Comparison of ENCODE assay signal across 27 cellular contexts in genomic region chr22:40547729-40548143, GRCh38.
A peak's percentile ranks its signal among the peaks of the same experiment; 100 is the strongest.
DNase-seq lines count a peak whose midpoint lies in the region; ATAC-seq and TF ChIP-seq lines count a peak whose summit lies in the region.
"Had no signal": no experiment of that assay in that cellular context is flagged by ENCODE, and none has a peak within 500 bp of the region (broad histone marks: within the 10 kb centered on the region; RNA-seq: fewer than 3 reads in every experiment).

No MANE protein-coding gene starts in this region.

- ATAC-seq in GM18520 (IDR thresholded peaks at IDR 0.05; ENCODE audit: unreplicated experiment), result no peak
- ATAC-seq: body of pancreas; gastrocnemius medialis; mucosa of descending colon; pancreas; stimulated activated naive B cell treated with anti-CD40 and anti-IgM and Interleukin-4, amounts not matched to agents 10 μg/mL and 1 μg/mL and 100 μg/mL, for 72 hours had no signal

- DNase-seq in ELR (ENCODE audit: low read depth), result peak; percentile 36
- DNase-seq in HFFc6, result no peak
- DNase-seq in chondrocyte (ENCODE audit: low spot score), result no peak
- no peak for DNase-seq in mesothelial cell of epicardium (ENCODE audit: low spot score in 2 of 2, unreplicated experiment in 2 of 2)
- no peak for DNase-seq in NCI-H524 treated with DMSO at 0.1 percent for 48 hours (lab: John Stamatoyannopoulos, UW)
- no peak for DNase-seq in SIG-M5 treated with dmso at 0.1 percent for 504 hours (lab: John Stamatoyannopoulos, UW; ENCODE audit: unreplicated experiment)
- DNase-seq: activated CD4-positive, alpha-beta T cell treated with anti-CD3 and anti-CD28 coated beads, Interleukin-2, amount 50 U/mL, for 4 hours; activated naive CD8-positive, alpha-beta T cell treated with anti-CD3 and anti-CD28 coated beads, Interleukin-2, amount 10 ng/mL, durations not matched to agents 7 days and 5 days; body of pancreas; CD4-positive, alpha-beta T cell; effector CD8-positive, alpha-beta T cell; gastrocnemius medialis; immature natural killer cell; mucosa of descending colon; NCI-H146; NCI-H510A; nephron progenitor cell; NK-92 treated with Interleukin-12 subunit alpha and Interleukin-12 subunit beta, amount 100 ng/mL, for 24 hours; pancreas; spleen; stimulated activated CD4-positive, alpha-beta T cell treated with anti-CD3 and anti-CD28 coated beads, Interleukin-4, amount 100 ng/mL, for 1 hour; stimulated activated naive B cell treated with anti-CD40 and anti-IgM and Interleukin-4, amounts not matched to agents 10 μg/mL and 1 μg/mL and 100 μg/mL, for 72 hours; T-helper 2 cell; thyroid gland; WERI-Rb-1 had no signal

- H3K27me3 Mint-ChIP-seq in HFFc6 (ENCODE audit: insufficient read depth) (no peaks in the 10 kb centered on the region; the same call in 1 of the 2 replicates), chondrocyte (ENCODE audit: low read depth) (no peaks in the 10 kb centered on the region), mesothelial cell of epicardium (ENCODE audit: low read depth) (no peaks in the 10 kb centered on the region)
- H3K27me3 Mint-ChIP-seq: activated naive CD8-positive, alpha-beta T cell treated with anti-CD3 and anti-CD28 coated beads, Interleukin-2, amount 10 ng/mL, durations not matched to agents 7 days and 5 days; CD4-positive, alpha-beta T cell; stimulated activated naive B cell treated with anti-CD40 and anti-IgM and Interleukin-4, amounts not matched to agents 10 μg/mL and 1 μg/mL and 100 μg/mL, for 72 hours had no signal

- no peak for TF ChIP-seq CTCF in HFFc6 (IDR thresholded peaks at IDR 0.05)
- no peak for TF ChIP-seq CTCF in chondrocyte (IDR thresholded peaks at IDR 0.05)
- TF ChIP-seq CTCF in mesothelial cell of epicardium (IDR thresholded peaks at IDR 0.05; ENCODE audit: unreplicated experiment), result no peak

- H3K36me3 Mint-ChIP-seq in HFFc6 (ENCODE audit: low read depth) (peaks cover 30% of the 10 kb centered on the region), chondrocyte (ENCODE audit: low read depth) (peaks cover 15% of the 10 kb centered on the region), mesothelial cell of epicardium (peaks cover 33% of the 10 kb centered on the region)

- H3K4me3 Mint-ChIP-seq in HFFc6 (no peak overlapping the region), chondrocyte (ENCODE audit: unreplicated experiment) (no peak overlapping the region), mesothelial cell of epicardium (no peak overlapping the region)
- H3K4me3 Mint-ChIP-seq: activated naive CD8-positive, alpha-beta T cell treated with anti-CD3 and anti-CD28 coated beads, Interleukin-2, amount 10 ng/mL, durations not matched to agents 7 days and 5 days; CD4-positive, alpha-beta T cell; immature natural killer cell; nephron progenitor cell; stimulated activated naive B cell treated with anti-CD40 and anti-IgM and Interleukin-4, amounts not matched to agents 10 μg/mL and 1 μg/mL and 100 μg/mL, for 72 hours had no signal

- H3K27ac Mint-ChIP-seq in HFFc6 (peak overlapping the region; percentile 76), chondrocyte (ENCODE audit: unreplicated experiment) (peak overlapping the region; percentile 32), mesothelial cell of epicardium (peak overlapping the region; percentile 84)
- H3K27ac Mint-ChIP-seq: activated naive CD8-positive, alpha-beta T cell treated with anti-CD3 and anti-CD28 coated beads, Interleukin-2, amount 10 ng/mL, durations not matched to agents 7 days and 5 days; activated T-helper 2 cell treated with anti-CD3 and anti-CD28 coated beads, Interferon-gamma antibody, Interleukin-2, Interleukin-4, amounts not matched to agents 10 μg/mL and 5 μg/mL and 100 μg/mL, durations not matched to agents 14 hours and 24 hours and 36 hours; CD4-positive, alpha-beta T cell; stimulated activated naive B cell treated with anti-CD40 and anti-IgM and Interleukin-4, amounts not matched to agents 10 μg/mL and 1 μg/mL and 100 μg/mL, for 72 hours had no signal

- peaks cover 30% of the 10 kb centered on the region for H3K4me1 Mint-ChIP-seq in HFFc6 (ENCODE audit: low read depth)
- H3K4me1 Mint-ChIP-seq in chondrocyte (ENCODE audit: low read depth), result peaks cover 14% of the 10 kb centered on the region
- peaks cover 14% of the 10 kb centered on the region for H3K4me1 Mint-ChIP-seq in mesothelial cell of epicardium

- H3K9me3 Mint-ChIP-seq in HFFc6 (no peaks in the 10 kb centered on the region), chondrocyte (ENCODE audit: low read depth) (no peaks in the 10 kb centered on the region), mesothelial cell of epicardium (no peaks in the 10 kb centered on the region)
- H3K9me3 Mint-ChIP-seq: CD4-positive, alpha-beta T cell; immature natural killer cell; nephron progenitor cell had no signal

Comparison
In these comparisons a context has a peak if more than half of its experiments do, and no peak if none do; other contexts are left out.
1. H3K27ac Mint-ChIP-seq: peak in every context shown above with its lines; median percentile 84 in mesothelial cell of epicardium; 76 in HFFc6; 32 in chondrocyte.